ENCODE assay signal across 10 cellular contexts in genomic region chr11:75523811-75524401, GRCh38. TPM values are rescaled to one million over a fixed set of nuclear protein-coding genes. Genes with fewer than 3 reads are reported as not detected.
DNase-seq lines count a peak whose midpoint lies in the region; ATAC-seq and TF ChIP-seq lines count a peak whose summit lies in the region.
"Had no signal": no experiment of that assay in that cellular context is flagged by ENCODE, and none has a peak within 500 bp of the region (broad histone marks: within the 10 kb centered on the region; RNA-seq: fewer than 3 reads in every experiment).

No MANE protein-coding gene starts in this region.

- no peaks in the 10 kb centered on the region; the same call in 1 of the 2 replicates for H3K79me2 ChIP-seq in GM23338 (replicated peaks; ENCODE audit: insufficient read depth)
- peaks cover 33% of the 10 kb centered on the region for H3K79me2 ChIP-seq in neural progenitor cell (ENCODE audit: low read depth)

- H3K4me2 ChIP-seq in GM23338: no peak overlapping the region; the same call in 1 of the 2 replicates
- H3K4me2 ChIP-seq in neural progenitor cell: peak overlapping the region; percentile 98

- H3K27ac ChIP-seq in CD4-positive, alpha-beta memory T cell (ENCODE audit: low read depth, low read length): peak overlapping the region; percentile 62
- H3K27ac ChIP-seq in GM23338 (ENCODE audit: low read depth) (no peak overlapping the region), neural progenitor cell (no peak overlapping the region)

- DNase-seq in CD4-positive, alpha-beta memory T cell: peak in 2 of 5 donors; percentile 20 to 66
- DNase-seq in GM23338 (ENCODE audit: low spot score) (no peak), neural progenitor cell (ENCODE audit: low spot score) (no peak), NCI-H2196 (lab: John Stamatoyannopoulos, UW; ENCODE audit: unreplicated experiment) (no peak), cerebellar nuclear complex (lab: John Stamatoyannopoulos, UW) (no peak)
- DNase-seq: DMS 273 treated with DMSO at 0.1 percent for 48 hours, GOT3 had no signal

- H3K9me3 Mint-ChIP-seq in CD4-positive, alpha-beta memory T cell: peaks cover 0 to 2% (median 0%) of the 10 kb centered on the region in 8 donors
- H3K9me3 Mint-ChIP-seq in GM23338 (no peaks in the 10 kb centered on the region), brain (no peaks in the 10 kb centered on the region), neural progenitor cell (no peaks in the 10 kb centered on the region)

- H2AFZ ChIP-seq in GM23338: no peak overlapping the region
- no peak overlapping the region for H2AFZ ChIP-seq in neural progenitor cell (replicated peaks)

- peak overlapping the region; percentile 57 to 67 for H3K4me3 ChIP-seq in CD4-positive, alpha-beta memory T cell (ENCODE audit: low read length in 2 of 2)
- H3K4me3 ChIP-seq in GM23338: peak overlapping the region; percentile 85
- H3K4me3 ChIP-seq in neural progenitor cell: peak overlapping the region; percentile 94

- CTCF ChIA-PET in CD4-positive, alpha-beta memory T cell (lab: Charles Lee; ENCODE audit: partially characterized antibody): interaction anchor here (0.9 to 3.8 kb wide), 8 partner anchors 9 to 244 kb away, joined by 3 to 40 read pairs (median 12); no protein-coding TSS in a partner anchor

- H3K36me3 ChIP-seq in CD4-positive, alpha-beta memory T cell (ENCODE audit: insufficient read depth, low read length): no peaks in the 10 kb centered on the region
- no peaks in the 10 kb centered on the region for H3K36me3 ChIP-seq in GM23338 (ENCODE audit: insufficient read depth)
- no peaks in the 10 kb centered on the region for H3K36me3 ChIP-seq in neural progenitor cell

- H3K4me1 ChIP-seq in CD4-positive, alpha-beta memory T cell (ENCODE audit: insufficient read depth, low read length): peaks cover 59% of the 10 kb centered on the region
- 0 out of 2 replicates have a peak, but pooled peaks cover 5% of the 10 kb centered on the region for H3K4me1 ChIP-seq in GM23338 (ENCODE audit: insufficient read depth)
- H3K4me1 ChIP-seq in neural progenitor cell: peaks cover 32% of the 10 kb centered on the region

- no peaks in the 10 kb centered on the region for H3K27me3 Mint-ChIP-seq in CD4-positive, alpha-beta memory T cell
- peaks cover 35% of the 10 kb centered on the region for H3K27me3 Mint-ChIP-seq in GM23338 (ENCODE audit: insufficient read depth, low read depth, poor library complexity)
- H3K27me3 Mint-ChIP-seq in brain: peaks cover 30% of the 10 kb centered on the region
- peaks cover 31% of the 10 kb centered on the region for H3K27me3 Mint-ChIP-seq in neural progenitor cell (ENCODE audit: insufficient read depth, low read depth)

- H3K9me3 ChIP-seq in CD4-positive, alpha-beta memory T cell (ENCODE audit: control insufficient read depth in 1 of 2, low read length in 2 of 2): no peaks in the 10 kb centered on the region
- no peaks in the 10 kb centered on the region for H3K9me3 ChIP-seq in neural progenitor cell (ENCODE audit: low read depth)

- H3F3A ChIP-seq in GM23338 (replicated peaks; ENCODE audit: low read depth) (peaks cover 6% of the 10 kb centered on the region; the same call in 1 of the 2 replicates), neural progenitor cell (ENCODE audit: low read depth) (peaks cover 18% of the 10 kb centered on the region)

- intact Hi-C loops in CD4-positive, alpha-beta memory T cell (cut with micrococcal nuclease): no loop called here

- H3K9me2 ChIP-seq in GM23338 (ENCODE audit: insufficient read depth): no peaks in the 10 kb centered on the region

- no peaks in the 10 kb centered on the region for H3K27me3 ChIP-seq in CD4-positive, alpha-beta memory T cell (ENCODE audit: insufficient read depth, low read length)
- H3K27me3 ChIP-seq in GM23338 (ENCODE audit: insufficient read depth) (peaks cover 41% of the 10 kb centered on the region), neural progenitor cell (peaks cover 25% of the 10 kb centered on the region)

- H3K27ac Mint-ChIP-seq in CD4-positive, alpha-beta memory T cell: peak overlapping the region; percentile 72 to 96 (median 89)
- no peak overlapping the region for H3K27ac Mint-ChIP-seq in GM23338
- H3K27ac Mint-ChIP-seq in brain: peak overlapping the region in 3 of 5 experiments; percentile 41 to 80 (median 42)
- H3K27ac Mint-ChIP-seq in neural progenitor cell: no peak overlapping the region

- H3K4me3 Mint-ChIP-seq in CD4-positive, alpha-beta memory T cell: peak overlapping the region; percentile 89 to 98 (median 92)
- H3K4me3 Mint-ChIP-seq in GM23338: peak overlapping the region; percentile 76; the same call in 2 of the 3 replicates
- H3K4me3 Mint-ChIP-seq in brain: peak overlapping the region; percentile 86 to 92 (median 89)
- H3K4me3 Mint-ChIP-seq in neural progenitor cell: peak overlapping the region; percentile 88

- ATAC-seq in GM23338 (no peak), GM21390 (IDR thresholded peaks at IDR 0.05; ENCODE audit: unreplicated experiment) (no peak), GM18861 (IDR thresholded peaks at IDR 0.05; ENCODE audit: unreplicated experiment) (no peak)

- H3K36me3 Mint-ChIP-seq in CD4-positive, alpha-beta memory T cell: peaks cover 0 to 15% of the 10 kb centered on the region in 2 donors
- H3K36me3 Mint-ChIP-seq in GM23338 (ENCODE audit: low read depth) (no peaks in the 10 kb centered on the region), brain (no peaks in the 10 kb centered on the region), neural progenitor cell (no peaks in the 10 kb centered on the region)

- no peak overlapping the region for H3K9ac ChIP-seq in neural progenitor cell

- H3K4me1 Mint-ChIP-seq in CD4-positive, alpha-beta memory T cell: peaks cover 43 to 74% (median 57%) of the 10 kb centered on the region in 4 donors
- H3K4me1 Mint-ChIP-seq in GM23338 (peaks cover 13% of the 10 kb centered on the region), brain (peaks cover 69% of the 10 kb centered on the region), neural progenitor cell (peaks cover 62% of the 10 kb centered on the region)

- POLR2A ChIA-PET in CD4-positive, alpha-beta memory T cell (lab: Charles Lee; ENCODE audit: partially characterized antibody): interaction anchor here (0.7 to 3.6 kb wide), 10 partner anchors 13 to 171 kb away, joined by 3 to 23 read pairs (median 6); partner anchors contain the start of genes RPS3 and SERPINH1

- H4K20me1 ChIP-seq in GM23338 (replicated peaks; ENCODE audit: insufficient read depth) (no peaks in the 10 kb centered on the region), neural progenitor cell (ENCODE audit: low read depth) (no peaks in the 10 kb centered on the region)

- no peak for TF ChIP-seq CTCF in GM23338 (conservative IDR thresholded peaks at IDR 0.05; ENCODE audit: low read depth in 2 of 2)
- TF ChIP-seq CTCF in brain (conservative IDR thresholded peaks at IDR 0.05): no peak
- no peak for TF ChIP-seq CTCF in neural progenitor cell (IDR thresholded peaks at IDR 0.05)

RNA-seq across cellular contexts. Expression of gene GDPD5, which starts 1.8 kb away (rescaled TPM):
- total RNA-seq in CD4-positive, alpha-beta memory T cell: 100 to 1,000 TPM; 141 to 160 TPM
- polyA plus RNA-seq in CD4-positive, alpha-beta memory T cell: 10 to 100 TPM; 11.0 to 30.0 TPM
- total RNA-seq in GM23338 (2014; rRNA removed; shearing (Covaris generic)): 3.3 and 4.9 TPM in 2 replicates
- polyA plus RNA-seq in GM23338 (2016; fragmentation: Nextera tagmentation; extraction: Ambion mirVana) (1.6 and 1.7 TPM in 2 replicates), brain (ENCODE audit: insufficient read depth, low read depth, low replicate concordance) (18.9 TPM)
- total RNA-seq in neural progenitor cell (ENCODE audit: low replicate concordance): 11.3 and 32.7 TPM in 2 replicates

RNA-seq across cellular contexts. Expression of gene SERPINH1, which starts 38.1 kb away (rescaled TPM):
- total RNA-seq in CD4-positive, alpha-beta memory T cell: 10 to 100 TPM; 15.6 to 16.2 TPM
- polyA plus RNA-seq in CD4-positive, alpha-beta memory T cell: 1 to 10 TPM; 1.1 to 7.1 TPM
- 1,217 and 1,375 TPM in 2 replicates for total RNA-seq in GM23338 (2014; rRNA removed; shearing (Covaris generic))
- 238 and 269 TPM in 2 replicates for polyA plus RNA-seq in GM23338 (2016; fragmentation: Nextera tagmentation; extraction: Ambion mirVana)
- polyA plus RNA-seq in brain (ENCODE audit: insufficient read depth, low read depth, low replicate concordance): 53.2 TPM
- total RNA-seq in neural progenitor cell (ENCODE audit: low replicate concordance): 219 and 589 TPM in 2 replicates

Comparison
In these comparisons a context has a peak if more than half of its experiments do, and no peak if none do; other contexts are left out.
1. H3K27ac Mint-ChIP-seq: peak in CD4-positive, alpha-beta memory T cell (7 of 7) and brain (3 of 5); none in GM23338 (single experiment) and neural progenitor cell (single experiment).
2. RNA of gene SERPINH1, which starts 38.1 kb away (total RNA-seq): 1,217 to 1,375 TPM in GM23338 and 219 to 589 TPM in neural progenitor cell; 15.6 to 16.2 TPM in CD4-positive, alpha-beta memory T cell; every median in the first group is over 10 times any median in the second.
3. Peak in every context shown above with its lines, with median percentiles within 50 percentile points of each other: H3K4me3 ChIP-seq and H3K4me3 Mint-ChIP-seq.